1 cellular context compared by ENCODE assay signal in genomic region chr11:118565062-118565461, GRCh38.
TF ChIP-seq lines count a peak whose summit lies in the region.

No MANE protein-coding gene starts in this region.

TF ChIP-seq in IMR-90, 13 proteins besides CTCF, POLR2A, EP300 and RAD21:
- no peak for TF ChIP-seq CHD1 (IDR thresholded peaks at IDR 0.05; ENCODE audit: low read depth, low read length)
- no peak for TF ChIP-seq RFX5 (IDR thresholded peaks at IDR 0.05; ENCODE audit: low read depth, low read length)
- TF ChIP-seq MAZ (IDR thresholded peaks at IDR 0.05; ENCODE audit: borderline replicate concordance, low read depth, low read length): no peak
- TF ChIP-seq NFE2L2 (IDR thresholded peaks at IDR 0.05; ENCODE audit: low read depth, low read length): no peak
- no peak for TF ChIP-seq SMC3 (IDR thresholded peaks at IDR 0.05; ENCODE audit: low read depth, low read length)
